Comparison of ENCODE assay signal across 34 cellular contexts in the genomic region with DNA sequence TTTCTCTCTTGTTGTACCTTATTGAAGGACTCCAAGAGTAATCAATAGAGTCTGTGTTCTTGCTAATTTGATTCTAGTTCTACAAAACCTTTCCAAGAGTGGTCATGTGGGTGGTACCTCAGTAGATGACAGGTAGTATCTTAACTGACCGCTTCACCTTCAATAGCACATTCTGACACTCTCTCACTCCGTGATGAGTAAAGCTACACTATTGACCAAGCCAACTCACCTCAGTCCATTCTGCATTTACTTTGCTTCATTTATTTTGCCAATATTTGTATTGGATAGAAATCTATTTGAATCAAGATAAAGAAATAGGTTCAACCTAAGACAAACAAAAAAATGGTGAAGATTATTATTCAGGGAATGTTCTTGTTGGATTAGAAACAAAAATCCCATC.
"Had no signal": no experiment of that assay in that cellular context is flagged by ENCODE, and none has a peak within 500 bp of the region (broad histone marks: within the 10 kb centered on the region; RNA-seq: fewer than 3 reads in every experiment).

No MANE protein-coding gene starts in this region.

- ATAC-seq: activated CD8-positive, alpha-beta T cell treated with anti-CD3 and anti-CD28 coated beads for 36 hours; activated naive CD4-positive, alpha-beta T cell treated with anti-CD3 and anti-CD28 coated beads, Interleukin-2, amount 50 U/mL, for 72 hours; activated T-cell treated with anti-CD3 and anti-CD28 coated beads, Interleukin-2, amount 50 U/mL, for 4 hours; activated T-cell treated with anti-CD3 and anti-CD28 coated beads, Interleukin-2, amount 50 U/mL, for 72 hours; activated T-helper 17 cell treated with anti-CD3 and anti-CD28 coated beads, Interleukin-2, amount 50 U/mL, for 72 hours; body of pancreas; WTC11 had no signal

- H3K4me3 ChIP-seq: adrenal gland, body of pancreas, breast epithelium had no signal

- H3K27me3 ChIP-seq: adrenal gland, body of pancreas, brain microvascular endothelial cell, breast epithelium had no signal

- H3K9me3 ChIP-seq: adrenal gland, body of pancreas, breast epithelium had no signal

- H3K4me1 ChIP-seq: adrenal gland, body of pancreas, breast epithelium had no signal

- DNase-seq: activated CD4-positive, alpha-beta memory T cell treated with anti-CD3 and anti-CD28 coated beads for 36 hours; activated CD4-positive, alpha-beta T cell treated with anti-CD3 and anti-CD28 coated beads for 4 hours; activated CD4-positive, alpha-beta T cell treated with anti-CD3 and anti-CD28 coated beads, Interleukin-2, amount 10 ng/mL, durations not matched to agents 24 days and 14 days; activated CD4-positive, alpha-beta T cell treated with anti-CD3 and anti-CD28 coated beads, Interleukin-2, amount 50 U/mL, for 1 hour; activated CD4-positive, alpha-beta T cell treated with anti-CD3 and anti-CD28 coated beads, Interleukin-2, amount 50 U/mL, for 4 hours; activated CD4-positive, CD25-positive, alpha-beta regulatory T cell treated with anti-CD3 and anti-CD28 coated beads, Interleukin-2, amount 50 U/mL, for 72 hours; activated CD8-positive, alpha-beta memory T cell treated with anti-CD3 and anti-CD28 coated beads, Interleukin-2, amount 50 U/mL, for 4 hours; activated CD8-positive, alpha-beta T cell treated with anti-CD3 and anti-CD28 coated beads for 36 hours; activated effector memory CD4-positive, alpha-beta T cell treated with anti-CD3 and anti-CD28 coated beads, Interleukin-2, amount 50 U/mL, for 16 hours; activated gamma-delta T cell treated with Interleukin-2 at 50 U/mL for 16 hours; activated naive CD4-positive, alpha-beta T cell; activated naive CD4-positive, alpha-beta T cell treated with anti-CD3 and anti-CD28 coated beads for 36 hours; activated naive CD4-positive, alpha-beta T cell treated with anti-CD3 and anti-CD28 coated beads, Interleukin-2, amount 50 U/mL, for 16 hours; activated naive CD8-positive, alpha-beta T cell treated with anti-CD3 and anti-CD28 coated beads for 36 hours; activated T-cell treated with anti-CD3 and anti-CD28 coated beads for 4 hours; activated T-cell treated with anti-CD3 and anti-CD28 coated beads, Interleukin-2, amount 50 U/mL, for 1 hour; activated T-cell treated with anti-CD3 and anti-CD28 coated beads, Interleukin-2, amount 50 U/mL, for 4 hours; activated T-cell treated with anti-CD3 and anti-CD28 coated beads, Interleukin-2, amount 50 U/mL, for 72 hours; adrenal gland; amniotic stem cell; aorta; body of pancreas; brain microvascular endothelial cell; central memory CD4-positive, alpha-beta T cell; T-helper 1 cell; T-helper 2 cell; T-helper 9 cell; WERI-Rb-1 had no signal

- FAIRE-seq: astrocyte, TTC549 had no signal

- H3K36me3 ChIP-seq: adrenal gland, brain microvascular endothelial cell, breast epithelium, WERI-Rb-1 had no signal

- H3K27ac ChIP-seq: adrenal gland, body of pancreas, brain microvascular endothelial cell, breast epithelium, WERI-Rb-1 had no signal
